8 cellular contexts compared by ENCODE assay signal in the genomic region with DNA sequence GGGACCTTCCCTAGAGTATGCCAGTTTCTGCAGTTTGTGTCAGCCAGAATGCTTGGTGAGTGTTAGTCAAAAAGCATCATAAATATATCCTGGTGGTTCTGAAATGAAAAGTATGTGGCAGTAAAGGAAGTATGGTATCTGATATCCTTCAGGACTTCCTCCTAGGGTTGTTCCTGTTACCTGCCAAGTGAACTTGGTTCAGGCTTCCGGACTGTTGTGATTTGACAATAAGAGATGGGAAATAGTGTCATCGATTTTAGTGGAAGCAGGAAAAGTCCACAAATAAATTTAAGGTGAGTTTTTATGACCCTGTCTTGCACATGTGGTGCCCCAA. TPM values are rescaled to one million over a fixed set of nuclear protein-coding genes. Genes with fewer than 3 reads are reported as not detected.
DNase-seq lines count a peak whose midpoint lies in the region; ATAC-seq and TF ChIP-seq lines count a peak whose summit lies in the region.

No MANE protein-coding gene starts in this region.

- no peaks in the 10 kb centered on the region for H3K36me3 Mint-ChIP-seq in activated CD4-positive, alpha-beta T cell treated with anti-CD3 and anti-CD28 coated beads, Interleukin-2, amount 10 ng/mL, durations not matched to agents 24 days and 14 days (ENCODE audit: low read depth)

- no peaks in the 10 kb centered on the region for H3K9me3 Mint-ChIP-seq in activated CD4-positive, alpha-beta T cell treated with anti-CD3 and anti-CD28 coated beads, Interleukin-2, amount 10 ng/mL, durations not matched to agents 24 days and 14 days

- no peak for TF ChIP-seq CTCF in kidney epithelial cell (IDR thresholded peaks at IDR 0.05; ENCODE audit: insufficient read depth, low read length, poor library complexity, severe bottlenecking)

- H3K27me3 Mint-ChIP-seq in activated CD4-positive, alpha-beta T cell treated with anti-CD3 and anti-CD28 coated beads, Interleukin-2, amount 10 ng/mL, durations not matched to agents 24 days and 14 days = peaks cover 71% of the 10 kb centered on the region

- H3K9me3 ChIP-seq in adipocyte (ENCODE audit: control insufficient read depth, low read length) (no peaks in the 10 kb centered on the region), stomach smooth muscle (ENCODE audit: control insufficient read depth in 2 of 2, low read length in 2 of 2) (no peaks in the 10 kb centered on the region)

- peak overlapping the region; percentile 86 for H3K27ac ChIP-seq in stomach smooth muscle (ENCODE audit: low read length)

- H3K4me3 ChIP-seq in adipocyte (ENCODE audit: low read length) (peak overlapping the region; percentile 94), kidney epithelial cell (ENCODE audit: low read depth, low read length) (peak overlapping the region; percentile 88), stomach smooth muscle (ENCODE audit: low read length in 2 of 2) (peak overlapping the region; percentile 84 to 89)

- H3K36me3 ChIP-seq in adipocyte (ENCODE audit: control insufficient read depth, insufficient read depth, low read length, severe bottlenecking) (no peaks in the 10 kb centered on the region), kidney epithelial cell (ENCODE audit: control insufficient read depth, insufficient read depth, low read length) (no peaks in the 10 kb centered on the region), stomach smooth muscle (ENCODE audit: control insufficient read depth in 2 of 2, insufficient read depth in 2 of 2, low read length in 2 of 2) (no peaks in the 10 kb centered on the region)

- peaks cover 14% of the 10 kb centered on the region for H3K4me1 Mint-ChIP-seq in activated CD4-positive, alpha-beta T cell treated with anti-CD3 and anti-CD28 coated beads, Interleukin-2, amount 10 ng/mL, durations not matched to agents 24 days and 14 days

- DNase-seq in activated CD4-positive, alpha-beta T cell treated with anti-CD3 and anti-CD28 coated beads, Interleukin-2, amount 10 ng/mL, durations not matched to agents 24 days and 14 days = no peak
- no peak for DNase-seq in activated CD4-positive, alpha-beta T cell treated with anti-CD3 and anti-CD28 coated beads for 1 hour
- DNase-seq in adipocyte (ENCODE audit: low read depth) = peak; percentile 22
- DNase-seq in kidney epithelial cell (ENCODE audit: low read depth) = no peak
- no peak for DNase-seq in NCI-H1694 treated with DMSO at 0.1 percent for 48 hours (lab: John Stamatoyannopoulos, UW)
- no peak for DNase-seq in activated CD8-positive, alpha-beta memory T cell treated with anti-CD3 and anti-CD28 coated beads, Interleukin-2, amount 50 U/mL, for 48 hours

- intact Hi-C loops in activated CD4-positive, alpha-beta T cell treated with anti-CD3 and anti-CD28 coated beads, Interleukin-2, amount 10 ng/mL, durations not matched to agents 24 days and 14 days (cut with micrococcal nuclease) = no loop called here

- no peak for ATAC-seq in GM18870 (IDR thresholded peaks at IDR 0.05; ENCODE audit: unreplicated experiment)

- H3K9ac ChIP-seq in adipocyte (ENCODE audit: low read length) (peak overlapping the region; percentile 89), stomach smooth muscle (ENCODE audit: low read length in 2 of 2) (peak overlapping the region; percentile 79 to 92)

- H3K4me1 ChIP-seq in adipocyte (ENCODE audit: control insufficient read depth, insufficient read depth, low read length) = peaks cover 17% of the 10 kb centered on the region
- H3K4me1 ChIP-seq in stomach smooth muscle (ENCODE audit: control insufficient read depth, insufficient read depth, low read length) = peaks cover 23% of the 10 kb centered on the region

- H3K27ac Mint-ChIP-seq in activated CD4-positive, alpha-beta T cell treated with anti-CD3 and anti-CD28 coated beads, Interleukin-2, amount 10 ng/mL, durations not matched to agents 24 days and 14 days = no peak overlapping the region

- peak overlapping the region; percentile 85 for H3K4me3 Mint-ChIP-seq in activated CD4-positive, alpha-beta T cell treated with anti-CD3 and anti-CD28 coated beads, Interleukin-2, amount 10 ng/mL, durations not matched to agents 24 days and 14 days

- no peaks in the 10 kb centered on the region for H3K27me3 ChIP-seq in adipocyte (replicated peaks; ENCODE audit: control insufficient read depth, insufficient read depth, low read length)
- no peaks in the 10 kb centered on the region for H3K27me3 ChIP-seq in kidney epithelial cell (ENCODE audit: control insufficient read depth, insufficient read depth, low read length)
- no peaks in the 10 kb centered on the region for H3K27me3 ChIP-seq in stomach smooth muscle (ENCODE audit: control insufficient read depth in 1 of 2, insufficient read depth in 2 of 2, low read length in 2 of 2)

RNA-seq across cellular contexts. Expression of a gene that starts 2.0 kb away (rescaled TPM):
- total RNA-seq in activated CD4-positive, alpha-beta T cell treated with anti-CD3 and anti-CD28 coated beads, Interleukin-2, amount 10 ng/mL, durations not matched to agents 24 days and 14 days = 0.33 and 0.37 TPM in 2 replicates
- 18.5 and 21.3 TPM in 2 replicates for total RNA-seq in kidney epithelial cell

Comparison
In these comparisons a context has a peak if more than half of its experiments do, and no peak if none do; other contexts are left out.
1. RNA of a gene that starts 2.0 kb away (total RNA-seq): 18.5 to 21.3 TPM in kidney epithelial cell; 0.33 to 0.37 TPM in activated CD4-positive, alpha-beta T cell treated with anti-CD3 and anti-CD28 coated beads, Interleukin-2, amount 10 ng/mL, durations not matched to agents 24 days and 14 days; every median in the first group is over 10 times any median in the second.
2. Peak in every context shown above with its lines, with median percentiles within 50 percentile points of each other: H3K4me3 ChIP-seq.